In the genomic region with DNA sequence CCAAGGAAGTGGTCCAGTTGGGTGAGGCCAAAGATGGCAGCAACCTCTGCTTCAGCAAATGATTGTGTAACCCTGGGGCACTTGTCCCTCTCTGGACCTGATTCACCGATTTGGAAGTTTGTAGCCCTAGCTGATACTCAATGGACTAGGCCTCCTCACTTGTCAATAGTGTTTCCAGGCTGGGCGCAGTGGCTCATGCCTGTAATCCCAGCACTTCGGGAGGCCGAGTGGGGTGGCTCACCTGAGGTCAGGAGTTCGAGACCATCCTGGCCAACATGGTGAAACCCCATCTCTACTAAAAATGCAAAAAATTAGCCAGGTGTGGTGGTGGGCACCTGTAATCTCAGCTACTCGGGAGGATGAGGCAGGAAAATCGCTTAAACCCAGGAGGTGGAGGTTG, we compare ENCODE assay signal across 8 cellular contexts. TPM values are rescaled to one million over a fixed set of nuclear protein-coding genes. Genes with fewer than 3 reads are reported as not detected.
DNase-seq lines count a peak whose midpoint lies in the region; ATAC-seq lines count a peak whose summit lies in the region.
"Not testable (repeated sequence)": the region's sequence is repeated elsewhere in the genome, so short reads cannot be mapped to it uniquely, and the experiment has no call there.

No MANE protein-coding gene starts in this region.

- intact Hi-C loops in left cardiac atrium (cut with DNase I) = not testable (repeated sequence)

- H3K4me1 Mint-ChIP-seq in CD4-positive, CD25-positive, alpha-beta regulatory T cell = peaks cover 4 to 30% (median 12%) of the 10 kb centered on the region in 4 donors
- H3K4me1 Mint-ChIP-seq in IgD-negative memory B cell (peaks cover 10 to 18% (median 12%) of the 10 kb centered on the region in 3 donors), memory B cell (peaks cover 14% of the 10 kb centered on the region)
- not testable (repeated sequence) for H3K4me1 Mint-ChIP-seq in T-helper 17 cell
- peaks cover 19% of the 10 kb centered on the region for H3K4me1 Mint-ChIP-seq in central memory CD8-positive, alpha-beta T cell
- H3K4me1 Mint-ChIP-seq in naive thymus-derived CD8-positive, alpha-beta T cell = peaks cover 9 to 30% (median 29%) of the 10 kb centered on the region in 4 donors
- H3K4me1 Mint-ChIP-seq in stimulated activated effector memory CD8-positive, alpha-beta T cell treated with anti-CD3 and anti-CD28 coated beads, Interleukin-12 subunit alpha, Interleukin-12 subunit beta, amount 100 ng/mL, for 72 hours = peaks cover 29% of the 10 kb centered on the region

- H3K4me3 ChIP-seq in CD4-positive, CD25-positive, alpha-beta regulatory T cell (ENCODE audit: low read depth, low read length) = not testable (repeated sequence)

- H3K36me3 ChIP-seq in CD4-positive, CD25-positive, alpha-beta regulatory T cell (ENCODE audit: control insufficient read depth, insufficient read depth, low read length) = peaks cover 11% of the 10 kb centered on the region

- peak overlapping the region in 1 of 4 donors; percentile 58 for H3K4me3 Mint-ChIP-seq in CD4-positive, CD25-positive, alpha-beta regulatory T cell
- not testable (repeated sequence) for H3K4me3 Mint-ChIP-seq in IgD-negative memory B cell; central memory CD8-positive, alpha-beta T cell; memory B cell; naive thymus-derived CD8-positive, alpha-beta T cell; stimulated activated effector memory CD8-positive, alpha-beta T cell treated with anti-CD3 and anti-CD28 coated beads, Interleukin-12 subunit alpha, Interleukin-12 subunit beta, amount 100 ng/mL, for 72 hours
- peak overlapping the region; percentile 15 for H3K4me3 Mint-ChIP-seq in T-helper 17 cell

- H3K4me1 ChIP-seq in CD4-positive, CD25-positive, alpha-beta regulatory T cell (ENCODE audit: control insufficient read depth, insufficient read depth, low read length, poor library complexity, severe bottlenecking) = peaks cover 18% of the 10 kb centered on the region

- POLR2A ChIA-PET in naive thymus-derived CD8-positive, alpha-beta T cell (lab: Charles Lee) = interaction anchor here (3.1 kb wide), 1 partner anchor 16 kb away, joined by 22 read pairs; the partner anchor contains the start of gene MAN2C1

- not testable (repeated sequence) for DNase-seq in CD4-positive, CD25-positive, alpha-beta regulatory T cell; T-helper 17 cell; central memory CD8-positive, alpha-beta T cell (ENCODE audit: low spot score in 2 of 2); memory B cell (ENCODE audit: low spot score in 2 of 2); naive thymus-derived CD8-positive, alpha-beta T cell; stimulated activated effector memory CD8-positive, alpha-beta T cell treated with anti-CD3 and anti-CD28 coated beads, Interleukin-12 subunit alpha, Interleukin-12 subunit beta, amount 100 ng/mL, for 72 hours (ENCODE audit: low spot score in 2 of 2)
- DNase-seq in left cardiac atrium = peak; percentile 16

- not testable (repeated sequence) for ATAC-seq in CD4-positive, CD25-positive, alpha-beta regulatory T cell (ENCODE audit: low read depth in 2 of 2); T-helper 17 cell; central memory CD8-positive, alpha-beta T cell (replicated peaks; ENCODE audit: extremely low read depth, poor library complexity, severe bottlenecking); left cardiac atrium; memory B cell (ENCODE audit: low read depth); naive thymus-derived CD8-positive, alpha-beta T cell; stimulated activated effector memory CD8-positive, alpha-beta T cell treated with anti-CD3 and anti-CD28 coated beads, Interleukin-12 subunit alpha, Interleukin-12 subunit beta, amount 100 ng/mL, for 72 hours

- H3K27me3 Mint-ChIP-seq in CD4-positive, CD25-positive, alpha-beta regulatory T cell; IgD-negative memory B cell; T-helper 17 cell; central memory CD8-positive, alpha-beta T cell; memory B cell; naive thymus-derived CD8-positive, alpha-beta T cell: not testable (repeated sequence)

- H3K27ac ChIP-seq in CD4-positive, CD25-positive, alpha-beta regulatory T cell (ENCODE audit: insufficient read depth, low read length, poor library complexity, severe bottlenecking) = not testable (repeated sequence)

- H3K9me3 ChIP-seq in CD4-positive, CD25-positive, alpha-beta regulatory T cell (ENCODE audit: control insufficient read depth in 2 of 2, low read length in 2 of 2) = peaks cover 0 to 18% of the 10 kb centered on the region in 2 experiments
- H3K9me3 ChIP-seq in T-helper 17 cell (ENCODE audit: control insufficient read depth, low read length, poor library complexity, severe bottlenecking) = not testable (repeated sequence)

- not testable (repeated sequence) for H3K36me3 Mint-ChIP-seq in CD4-positive, CD25-positive, alpha-beta regulatory T cell; IgD-negative memory B cell; T-helper 17 cell (ENCODE audit: low read depth)
- H3K36me3 Mint-ChIP-seq in central memory CD8-positive, alpha-beta T cell (ENCODE audit: insufficient read depth) = peaks cover 29% of the 10 kb centered on the region
- H3K36me3 Mint-ChIP-seq in memory B cell = peaks cover 12% of the 10 kb centered on the region
- peaks cover 0 to 15% (median 3%) of the 10 kb centered on the region in 3 donors for H3K36me3 Mint-ChIP-seq in naive thymus-derived CD8-positive, alpha-beta T cell
- peaks cover 48% of the 10 kb centered on the region for H3K36me3 Mint-ChIP-seq in stimulated activated effector memory CD8-positive, alpha-beta T cell treated with anti-CD3 and anti-CD28 coated beads, Interleukin-12 subunit alpha, Interleukin-12 subunit beta, amount 100 ng/mL, for 72 hours

- peaks cover 0 to 11% (median 5%) of the 10 kb centered on the region in 7 donors for H3K9me3 Mint-ChIP-seq in CD4-positive, CD25-positive, alpha-beta regulatory T cell
- H3K9me3 Mint-ChIP-seq in IgD-negative memory B cell; central memory CD8-positive, alpha-beta T cell; memory B cell; stimulated activated effector memory CD8-positive, alpha-beta T cell treated with anti-CD3 and anti-CD28 coated beads, Interleukin-12 subunit alpha, Interleukin-12 subunit beta, amount 100 ng/mL, for 72 hours: not testable (repeated sequence)
- peaks cover 0 to 21% (median 4%) of the 10 kb centered on the region in 9 donors for H3K9me3 Mint-ChIP-seq in naive thymus-derived CD8-positive, alpha-beta T cell

- H3K27ac Mint-ChIP-seq in CD4-positive, CD25-positive, alpha-beta regulatory T cell = peak overlapping the region in 2 of 3 donors; percentile 36 to 96
- H3K27ac Mint-ChIP-seq in IgD-negative memory B cell (peak overlapping the region in 2 of 3 donors; percentile 93 to 97), memory B cell (peak overlapping the region; percentile 99)
- H3K27ac Mint-ChIP-seq in T-helper 17 cell = not testable (repeated sequence)
- H3K27ac Mint-ChIP-seq in central memory CD8-positive, alpha-beta T cell (ENCODE audit: low read depth) = peak overlapping the region; percentile 49
- peak overlapping the region in 7 of 10 donors; percentile 22 to 99 (median 65) for H3K27ac Mint-ChIP-seq in naive thymus-derived CD8-positive, alpha-beta T cell
- peak overlapping the region; percentile 65 for H3K27ac Mint-ChIP-seq in stimulated activated effector memory CD8-positive, alpha-beta T cell treated with anti-CD3 and anti-CD28 coated beads, Interleukin-12 subunit alpha, Interleukin-12 subunit beta, amount 100 ng/mL, for 72 hours

- H3K27me3 ChIP-seq in CD4-positive, CD25-positive, alpha-beta regulatory T cell (ENCODE audit: control insufficient read depth, insufficient read depth, low read length) = not testable (repeated sequence)

RNA-seq across cellular contexts. Expression of gene NEIL1, which starts 5.8 kb away (rescaled TPM):
- total RNA-seq in CD4-positive, CD25-positive, alpha-beta regulatory T cell = 23.7 TPM
- 1 to 10 TPM; 1.1 to 3.4 (median 1.4) TPM for polyA plus RNA-seq in CD4-positive, CD25-positive, alpha-beta regulatory T cell
- polyA plus RNA-seq in IgD-negative memory B cell = 16.0 TPM
- 10 to 100 TPM; 31.6 to 45.0 TPM for total RNA-seq in T-helper 17 cell
- total RNA-seq in left cardiac atrium = 10 to 100 TPM in 1 of 2 donors, 1 to 10 TPM in 1; 9.5 to 12.1 TPM
- 1 to 10 TPM; 6.1 to 9.2 TPM for total RNA-seq in naive thymus-derived CD8-positive, alpha-beta T cell
- polyA plus RNA-seq in naive thymus-derived CD8-positive, alpha-beta T cell = 1 to 10 TPM; 2.1 to 3.5 (median 2.2) TPM

RNA-seq across cellular contexts. Expression of gene MAN2C1, which starts 15.7 kb away (rescaled TPM):
- 353 TPM for total RNA-seq in CD4-positive, CD25-positive, alpha-beta regulatory T cell
- 10 to 100 TPM; 21.4 to 32.9 (median 30.6) TPM for polyA plus RNA-seq in CD4-positive, CD25-positive, alpha-beta regulatory T cell
- 13.2 TPM for polyA plus RNA-seq in IgD-negative memory B cell
- total RNA-seq in T-helper 17 cell (100 to 1,000 TPM; 344 to 450 TPM), left cardiac atrium (100 to 1,000 TPM; 102 to 148 TPM)
- total RNA-seq in naive thymus-derived CD8-positive, alpha-beta T cell = 100 to 1,000 TPM; 369 to 370 TPM
- polyA plus RNA-seq in naive thymus-derived CD8-positive, alpha-beta T cell = 10 to 100 TPM; 20.4 to 29.8 (median 28.7) TPM

RNA-seq across cellular contexts. Expression of gene COMMD4, which starts 16.8 kb away (rescaled TPM):
- total RNA-seq in CD4-positive, CD25-positive, alpha-beta regulatory T cell = 30.3 TPM
- polyA plus RNA-seq in CD4-positive, CD25-positive, alpha-beta regulatory T cell = 10 to 100 TPM; 44.7 to 68.1 (median 56.6) TPM
- 36.2 TPM for polyA plus RNA-seq in IgD-negative memory B cell
- total RNA-seq in T-helper 17 cell (10 to 100 TPM; 24.7 to 27.3 TPM), left cardiac atrium (10 to 100 TPM; 31.9 to 35.5 TPM)
- 10 to 100 TPM; 22.0 to 24.0 TPM for total RNA-seq in naive thymus-derived CD8-positive, alpha-beta T cell
- polyA plus RNA-seq in naive thymus-derived CD8-positive, alpha-beta T cell = 10 to 100 TPM; 27.2 to 42.5 (median 40.8) TPM
